In the genomic region with DNA sequence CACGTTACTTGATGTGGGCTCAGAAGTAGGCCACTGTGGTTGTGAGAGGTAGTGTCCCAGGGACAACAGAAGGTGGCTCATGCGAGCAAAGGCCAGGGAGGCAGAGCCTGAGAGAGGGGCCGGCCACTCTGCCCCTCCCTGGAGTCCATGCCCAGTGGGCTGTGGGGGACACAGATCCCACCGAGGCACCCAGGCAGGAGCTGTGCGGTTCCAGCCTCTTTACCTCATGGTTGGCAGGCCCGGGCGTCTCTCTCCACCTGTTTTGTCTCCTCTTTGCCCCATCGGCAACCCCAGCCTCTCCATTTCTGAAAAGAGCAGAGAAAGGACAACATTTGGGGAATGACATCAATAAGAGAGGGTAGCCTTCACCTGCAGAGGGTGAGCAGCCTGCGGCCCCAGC, we compare ENCODE assay signal across 13 cellular contexts.
A peak's percentile ranks its signal among the peaks of the same experiment; 100 is the strongest.
DNase-seq lines count a peak whose midpoint lies in the region; ATAC-seq, FAIRE-seq and TF ChIP-seq lines count a peak whose summit lies in the region.
"Had no signal": no experiment of that assay in that cellular context is flagged by ENCODE, and none has a peak within 500 bp of the region (broad histone marks: within the 10 kb centered on the region; RNA-seq: fewer than 3 reads in every experiment).

No MANE protein-coding gene starts in this region.

- H2BK5ac ChIP-seq in neuronal stem cell (ENCODE audit: low read length), result no peak overlapping the region

- no peak overlapping the region for H3K18ac ChIP-seq in neuronal stem cell (ENCODE audit: low read length)

- no peak overlapping the region for H3K4me3 ChIP-seq in HepG2 (replicated peaks in 1 of 3; ENCODE audit: insufficient read depth in 1 of 3, low read depth in 2 of 3, low read length in 3 of 3)
- no peak overlapping the region for H3K4me3 ChIP-seq in right lobe of liver
- H3K4me3 ChIP-seq in neuronal stem cell (ENCODE audit: low read length in 2 of 2), result no peak overlapping the region
- H3K4me3 ChIP-seq: A549 had no signal

- intact Hi-C loops in HepG2 (cut with micrococcal nuclease; ENCODE audit: unreplicated experiment), result no loop called here
- intact Hi-C loops in right lobe of liver (cut with DNase I), result no loop called here

- in situ Hi-C loops in HepG2 (cut with HindIII; ENCODE audit: extremely low pct_ligation_motif_present, low pct_unique_long_range_greater_than_20kb), result no loop called here

- CTCF ChIA-PET in HepG2 (lab: Yijun Ruan, JAX; ENCODE audit: low intra/inter-chr PET ratio, low total read pairs), result no interaction called here

- no peak overlapping the region for H3K4ac ChIP-seq in neuronal stem cell (ENCODE audit: low read length)

- TF ChIP-seq EP300 in HepG2 (IDR thresholded peaks at IDR 0.05; ENCODE audit: low read depth in 2 of 2, low read length in 2 of 2), result no peak
- no peak for TF ChIP-seq EP300 in HepG2 (CRISPR knock-in tag; IDR thresholded peaks at IDR 0.05; ENCODE audit: borderline replicate concordance)

- TF ChIP-seq POLR2A in HepG2 (IDR thresholded peaks at IDR 0.05; ENCODE audit: insufficient read depth in 1 of 2, low read depth in 2 of 2, low read length in 2 of 2) (no peak), right lobe of liver (IDR thresholded peaks at IDR 0.05) (no peak)

- no peak for TF ChIP-seq RAD21 in HepG2 (CRISPR knock-in tag; IDR thresholded peaks at IDR 0.05)

- H2BK120ac ChIP-seq in neuronal stem cell (ENCODE audit: low read depth, low read length), result no peak overlapping the region

- no peaks in the 10 kb centered on the region for H3K36me3 ChIP-seq in HepG2 (replicated peaks in 1 of 2; ENCODE audit: control insufficient read depth in 1 of 2, insufficient read depth in 2 of 2, low read length in 2 of 2)
- no peaks in the 10 kb centered on the region for H3K36me3 ChIP-seq in right lobe of liver
- H3K36me3 ChIP-seq in neuronal stem cell (replicated peaks in 1 of 2; ENCODE audit: control insufficient read depth in 2 of 2, insufficient read depth in 2 of 2, low read length in 2 of 2), result no peaks in the 10 kb centered on the region

- H3K27me3 ChIP-seq in HepG2 (ENCODE audit: control insufficient read depth in 1 of 2, insufficient read depth in 2 of 2, low read length in 2 of 2) (peaks cover 0 to 4% of the 10 kb centered on the region in 2 experiments; a peak in 2 of 5 replicates), right lobe of liver (no peaks in the 10 kb centered on the region), neuronal stem cell (ENCODE audit: control insufficient read depth in 3 of 3, insufficient read depth in 3 of 3, low read depth in 1 of 3, low read length in 3 of 3) (peaks cover 0 to 2% (median 0%) of the 10 kb centered on the region in 3 experiments)

- peak overlapping the region; percentile 63 for H3K14ac ChIP-seq in neuronal stem cell (ENCODE audit: low read length)

- ATAC-seq in HepG2, result peak; percentile 19; the same call in 1 of the 3 replicates
- no peak for ATAC-seq in right lobe of liver
- no peak for ATAC-seq in HG03095 (IDR thresholded peaks at IDR 0.05; ENCODE audit: unreplicated experiment)
- ATAC-seq: A549 had no signal

- DNase-seq in HepG2 (ENCODE audit: low spot score), result no peak
- DNase-seq in right lobe of liver, result no peak
- no peak for DNase-seq in neuronal stem cell (ENCODE audit: low spot score)
- no peak for DNase-seq in foreskin melanocyte
- DNase-seq: CD8-positive, alpha-beta memory T cell; DMS53; HCEC 1CT; HFFc6 had no signal

- H2BK15ac ChIP-seq in neuronal stem cell (ENCODE audit: low read length), result no peak overlapping the region

- no peaks in the 10 kb centered on the region for H4K20me1 ChIP-seq in HepG2 (ENCODE audit: insufficient read depth, low read length)

- no peaks in the 10 kb centered on the region for H3K79me2 ChIP-seq in HepG2 (ENCODE audit: insufficient read depth, low read length)

- no peak for FAIRE-seq in HepG2 (lab: Jason Lieb, UNC)
- FAIRE-seq: A549, H1 had no signal

- BruUV-seq in HepG2 (replicated peaks; lab: Mats Ljungman, UMichigan), result no TSS peak

- no peak overlapping the region for H3K27ac ChIP-seq in HepG2 (ENCODE audit: extremely low read length, insufficient read depth, low read length)
- no peak overlapping the region for H3K27ac ChIP-seq in right lobe of liver
- H3K27ac ChIP-seq in VCaP, result peak overlapping the region; percentile 5; the same call in 1 of the 2 replicates
- no peak overlapping the region for H3K27ac ChIP-seq in neuronal stem cell (replicated peaks; ENCODE audit: low read length)
- H3K27ac ChIP-seq: HL-60 had no signal

- POLR2A ChIA-PET in HepG2 (lab: Yijun Ruan, JAX), result no interaction called here

- H3K4me1 ChIP-seq in HepG2 (ENCODE audit: insufficient read depth, low read length) (no peaks in the 10 kb centered on the region), right lobe of liver (no peaks in the 10 kb centered on the region), neuronal stem cell (ENCODE audit: control insufficient read depth in 2 of 2, insufficient read depth in 1 of 2, low read depth in 1 of 2, low read length in 2 of 2) (peaks cover 0 to 3% of the 10 kb centered on the region in 2 donors)

- peak overlapping the region; percentile 87 for H2AK5ac ChIP-seq in neuronal stem cell (ENCODE audit: low read depth, low read length)

- H4K8ac ChIP-seq in neuronal stem cell (ENCODE audit: low read depth, low read length), result no peak overlapping the region

- H3K23ac ChIP-seq in neuronal stem cell (ENCODE audit: low read depth, low read length, poor library complexity), result no peak overlapping the region

- H4K91ac ChIP-seq in neuronal stem cell (ENCODE audit: low read depth, low read length, poor library complexity), result no peak overlapping the region

- H2BK12ac ChIP-seq in neuronal stem cell (ENCODE audit: low read length), result no peak overlapping the region

- H3K9me3 ChIP-seq in HepG2 (ENCODE audit: low read length) (no peaks in the 10 kb centered on the region), right lobe of liver (no peaks in the 10 kb centered on the region), neuronal stem cell (replicated peaks in 1 of 2; ENCODE audit: control insufficient read depth in 2 of 2, insufficient read depth in 1 of 2, low read depth in 1 of 2, low read length in 2 of 2) (peaks cover 0 to 2% of the 10 kb centered on the region in 2 donors)
- H3K9me3 ChIP-seq: A549 had no signal

- H3K4me2 ChIP-seq in HepG2 (ENCODE audit: low read depth, low read length), result no peak overlapping the region
- H3K4me2 ChIP-seq in neuronal stem cell (ENCODE audit: insufficient read depth, low read length, poor library complexity, severe bottlenecking), result no peak overlapping the region
- H3K4me2 ChIP-seq: A549 had no signal

- no peaks in the 10 kb centered on the region for H3K79me1 ChIP-seq in neuronal stem cell (ENCODE audit: low read depth, low read length)

- H2AFZ ChIP-seq in HepG2 (ENCODE audit: low read length), result no peak overlapping the region
- no peak overlapping the region for H2AFZ ChIP-seq in neuronal stem cell (ENCODE audit: low read length)

- TF ChIP-seq CTCF in HepG2 (CRISPR knock-in tag; IDR thresholded peaks at IDR 0.05), result no peak
- TF ChIP-seq CTCF in right lobe of liver (IDR thresholded peaks at IDR 0.05), result no peak
- TF ChIP-seq CTCF in VCaP (conservative IDR thresholded peaks at IDR 0.05), result no peak

- WGBS in HepG2 (ENCODE audit: low lambda C conversion rate), result 42% methylated on average over 9 of the region's 9 CpGs
- WGBS in right lobe of liver (ENCODE audit: insufficient coverage, low coverage, low lambda C conversion rate, missing lambda C conversion rate), result 100% methylated on average over 2 of the region's 9 CpGs
- WGBS in neuronal stem cell (ENCODE audit: extremely low coverage in 2 of 2, insufficient read length in 2 of 2, insufficient replicate concordance in 1 of 2), 2 donors, result no CpG with 5 or more reads among the region's 9 CpGs

- H3K9ac ChIP-seq in HepG2 (ENCODE audit: insufficient read depth, low read depth, low read length) (no peak overlapping the region), neuronal stem cell (ENCODE audit: low read depth, low read length, poor library complexity) (no peak overlapping the region)

TF ChIP-seq in HepG2, 621 proteins besides CTCF, POLR2A, EP300 and RAD21:
- TF ChIP-seq, protein P1, sequence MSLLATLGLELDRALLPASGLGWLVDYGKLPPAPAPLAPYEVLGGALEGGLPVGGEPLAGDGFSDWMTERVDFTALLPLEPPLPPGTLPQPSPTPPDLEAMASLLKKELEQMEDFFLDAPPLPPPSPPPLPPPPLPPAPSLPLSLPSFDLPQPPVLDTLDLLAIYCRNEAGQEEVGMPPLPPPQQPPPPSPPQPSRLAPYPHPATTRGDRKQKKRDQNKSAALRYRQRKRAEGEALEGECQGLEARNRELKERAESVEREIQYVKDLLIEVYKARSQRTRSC (CRISPR knock-in tag; IDR thresholded peaks at IDR 0.05; ENCODE audit: low read depth), result no peak
- TF ChIP-seq ZSCAN12 (CRISPR knock-in tag; IDR thresholded peaks at IDR 0.05), result no peak
- no peak for TF ChIP-seq EHMT2 (IDR thresholded peaks at IDR 0.05; ENCODE audit: borderline replicate concordance, low read depth, low read length)
